ENCODE assay signal across 23 cellular contexts in the genomic region with DNA sequence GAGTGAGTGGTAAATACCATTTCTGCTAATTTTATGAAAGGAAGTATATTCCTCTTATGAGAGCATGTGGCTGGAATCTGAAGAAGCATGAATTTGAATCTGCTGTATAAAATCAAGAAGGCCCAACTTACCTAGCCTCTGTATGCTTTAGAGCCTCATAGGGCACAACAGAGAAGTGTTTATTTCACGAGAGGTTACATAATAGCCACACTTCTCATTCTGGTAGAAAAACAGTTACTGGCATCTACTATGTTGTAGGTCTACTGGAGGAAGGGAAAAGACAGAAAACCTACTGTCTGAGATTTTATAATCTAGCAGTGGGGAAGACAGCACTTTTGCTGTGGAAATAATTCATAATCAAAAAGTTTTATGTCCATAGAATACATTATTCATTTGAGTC.
A peak's percentile ranks its signal among the peaks of the same experiment; 100 is the strongest.
DNase-seq lines count a peak whose midpoint lies in the region; ATAC-seq and TF ChIP-seq lines count a peak whose summit lies in the region.
"Had no signal": no experiment of that assay in that cellular context is flagged by ENCODE, and none has a peak within 500 bp of the region (broad histone marks: within the 10 kb centered on the region; RNA-seq: fewer than 3 reads in every experiment).

No MANE protein-coding gene starts in this region.

- no peaks in the 10 kb centered on the region for H3K9me2 ChIP-seq in DOHH2 (replicated peaks; ENCODE audit: control insufficient read depth, low read length)

- no peak for TF ChIP-seq CTCF in DOHH2 (IDR thresholded peaks at IDR 0.05; ENCODE audit: low read depth, low read length, poor library complexity, severe bottlenecking)
- no peak for TF ChIP-seq CTCF in NB4 (IDR thresholded peaks at IDR 0.05; ENCODE audit: low read depth, low read length)

- H3K27ac ChIP-seq in DOHH2 (ENCODE audit: low read depth, low read length) (no peak overlapping the region), ectodermal cell (ENCODE audit: insufficient read depth, low read depth, low read length, poor library complexity, severe bottlenecking) (peak overlapping the region; percentile 44)
- H3K27ac ChIP-seq: upper lobe of left lung had no signal

- H3K36me3 ChIP-seq in DOHH2 (ENCODE audit: control insufficient read depth, low read length), result no peaks in the 10 kb centered on the region
- no peaks in the 10 kb centered on the region for H3K36me3 ChIP-seq in ectodermal cell (ENCODE audit: control insufficient read depth, insufficient read depth, low read length)
- H3K36me3 ChIP-seq: upper lobe of left lung had no signal

- TF ChIP-seq POLR2A in NB4 (IDR thresholded peaks at IDR 0.05; ENCODE audit: extremely low read depth, insufficient read length), result no peak

- no peaks in the 10 kb centered on the region for H3K36me3 Mint-ChIP-seq in stimulated activated memory B cell treated with anti-CD40 and anti-IgM and Interleukin-4, amounts not matched to agents 10 μg/mL and 1 μg/mL and 100 μg/mL, for 72 hours
- H3K36me3 Mint-ChIP-seq: activated CD8-positive, alpha-beta memory T cell treated with anti-CD3 and anti-CD28 coated beads, Interleukin-2, amount 10 ng/mL, durations not matched to agents 7 days and 5 days had no signal

- no peaks in the 10 kb centered on the region for H4K20me1 ChIP-seq in DOHH2 (ENCODE audit: control insufficient read depth, insufficient read depth, low read depth, low read length)

- DNase-seq in NB4 (ENCODE audit: low read depth), result peak; percentile 15
- no peak for DNase-seq in stimulated activated CD4-positive, alpha-beta T cell treated with anti-CD3 and anti-CD28 coated beads, Interleukin-1b, Interleukin-23, amount 100 ng/mL, for 48 hours
- DNase-seq in activated CD4-positive, CD25-positive, alpha-beta regulatory T cell (lab: John Stamatoyannopoulos, UW), result no peak
- DNase-seq: activated CD4-positive, alpha-beta T cell treated with anti-CD3 and anti-CD28 coated beads, Interleukin-2, amount 50 U/mL, for 1 hour; activated CD8-positive, alpha-beta memory T cell treated with anti-CD3 and anti-CD28 coated beads, Interleukin-2, amount 10 ng/mL, durations not matched to agents 7 days and 5 days; activated T-cell treated with anti-CD3 and anti-CD28 coated beads, Interleukin-2, amount 50 U/mL, for 48 hours; dermis blood vessel endothelial cell; IMR-90; left cardiac atrium; mammary epithelial cell; NCI-H1417; NCI-H2081; NCI-H2227 treated with DMSO at 0.1 percent for 48 hours; NCI-H748 treated with DMSO at 0.1 percent for 48 hours; upper lobe of left lung had no signal

- H3K9me3 ChIP-seq in DOHH2 (ENCODE audit: control insufficient read depth, insufficient read depth, low read length) (no peaks in the 10 kb centered on the region), ectodermal cell (ENCODE audit: control insufficient read depth, low read length) (no peaks in the 10 kb centered on the region)
- H3K9me3 ChIP-seq: upper lobe of left lung had no signal

- peaks cover 6% of the 10 kb centered on the region; the same call in 1 of the 2 replicates for H3F3A ChIP-seq in DOHH2 (ENCODE audit: control insufficient read depth, insufficient read depth)

- H3K79me2 ChIP-seq in DOHH2 (ENCODE audit: control insufficient read depth, low read length), result no peaks in the 10 kb centered on the region

- H3K4me2 ChIP-seq in DOHH2 (ENCODE audit: low read length), result peak overlapping the region; percentile 89

- 92% methylated on average over 1 of the region's 1 CpG; no CpG with 5 or more reads in 1 of the 2 experiments for WGBS in ectodermal cell, 2 experiments

- peaks cover 10% of the 10 kb centered on the region for H3K4me1 Mint-ChIP-seq in stimulated activated memory B cell treated with anti-CD40 and anti-IgM and Interleukin-4, amounts not matched to agents 10 μg/mL and 1 μg/mL and 100 μg/mL, for 72 hours
- H3K4me1 Mint-ChIP-seq: activated CD8-positive, alpha-beta memory T cell treated with anti-CD3 and anti-CD28 coated beads, Interleukin-2, amount 10 ng/mL, durations not matched to agents 7 days and 5 days; central memory CD8-positive, alpha-beta T cell; WTC11 had no signal

- peak overlapping the region; percentile 24 for H3K27ac Mint-ChIP-seq in stimulated activated memory B cell treated with anti-CD40 and anti-IgM and Interleukin-4, amounts not matched to agents 10 μg/mL and 1 μg/mL and 100 μg/mL, for 72 hours
- H3K27ac Mint-ChIP-seq: activated CD8-positive, alpha-beta memory T cell treated with anti-CD3 and anti-CD28 coated beads, Interleukin-2, amount 10 ng/mL, durations not matched to agents 7 days and 5 days; WTC11 had no signal

- H3K4me1 ChIP-seq in DOHH2 (ENCODE audit: control insufficient read depth, low read length) (peaks cover 70% of the 10 kb centered on the region), ectodermal cell (ENCODE audit: control insufficient read depth, insufficient read depth, low read length) (peaks cover 52% of the 10 kb centered on the region)

- no peak overlapping the region for H3K4me3 ChIP-seq in DOHH2 (ENCODE audit: low read length)
- no peak overlapping the region for H3K4me3 ChIP-seq in NB4 (ENCODE audit: low read depth, low read length)
- H3K4me3 ChIP-seq in ectodermal cell (ENCODE audit: insufficient read depth, low read depth, low read length), result no peak overlapping the region
- H3K4me3 ChIP-seq: upper lobe of left lung had no signal

- H3K27me3 Mint-ChIP-seq in stimulated activated memory B cell treated with anti-CD40 and anti-IgM and Interleukin-4, amounts not matched to agents 10 μg/mL and 1 μg/mL and 100 μg/mL, for 72 hours, result no peaks in the 10 kb centered on the region
- H3K27me3 Mint-ChIP-seq: activated CD8-positive, alpha-beta memory T cell treated with anti-CD3 and anti-CD28 coated beads, Interleukin-2, amount 10 ng/mL, durations not matched to agents 7 days and 5 days; central memory CD8-positive, alpha-beta T cell had no signal

- H3K4me3 Mint-ChIP-seq in stimulated activated memory B cell treated with anti-CD40 and anti-IgM and Interleukin-4, amounts not matched to agents 10 μg/mL and 1 μg/mL and 100 μg/mL, for 72 hours, result no peak overlapping the region
- H3K4me3 Mint-ChIP-seq: activated CD8-positive, alpha-beta memory T cell treated with anti-CD3 and anti-CD28 coated beads, Interleukin-2, amount 10 ng/mL, durations not matched to agents 7 days and 5 days; CD14-positive monocyte; central memory CD8-positive, alpha-beta T cell; WTC11 had no signal

- H3K9me3 Mint-ChIP-seq in stimulated activated memory B cell treated with anti-CD40 and anti-IgM and Interleukin-4, amounts not matched to agents 10 μg/mL and 1 μg/mL and 100 μg/mL, for 72 hours, result no peaks in the 10 kb centered on the region
- H3K9me3 Mint-ChIP-seq: central memory CD8-positive, alpha-beta T cell had no signal

- H3K27me3 ChIP-seq in DOHH2 (ENCODE audit: control insufficient read depth, low read length) (no peaks in the 10 kb centered on the region), ectodermal cell (ENCODE audit: control insufficient read depth, insufficient read depth, low read length, poor library complexity, severe bottlenecking) (no peaks in the 10 kb centered on the region)
- H3K27me3 ChIP-seq: upper lobe of left lung had no signal

- ATAC-seq in stimulated activated memory B cell treated with anti-CD40 and anti-IgM and Interleukin-4, amounts not matched to agents 10 μg/mL and 1 μg/mL and 100 μg/mL, for 72 hours, result no peak
- ATAC-seq in GM19455 (IDR thresholded peaks at IDR 0.05; ENCODE audit: unreplicated experiment), result no peak
- ATAC-seq: activated CD8-positive, alpha-beta memory T cell treated with anti-CD3 and anti-CD28 coated beads, Interleukin-2, amount 10 ng/mL, durations not matched to agents 7 days and 5 days; left cardiac atrium; Right ventricle myocardium inferior had no signal
